In genomic region chr5:16585028-16585667, GRCh38 we compare ENCODE assay signal across 9 cellular contexts. TPM values are rescaled to one million over a fixed set of nuclear protein-coding genes. Genes with fewer than 3 reads are reported as not detected.
DNase-seq lines count a peak whose midpoint lies in the region; FAIRE-seq and TF ChIP-seq lines count a peak whose summit lies in the region.
"Had no signal": no experiment of that assay in that cellular context is flagged by ENCODE, and none has a peak within 500 bp of the region (broad histone marks: within the 10 kb centered on the region; RNA-seq: fewer than 3 reads in every experiment).

No MANE protein-coding gene starts in this region.

- H3K79me2 ChIP-seq in KMS-11 (ENCODE audit: insufficient read depth, low read depth) (no peaks in the 10 kb centered on the region), H1 (ENCODE audit: control insufficient read depth in 1 of 2, insufficient read depth in 2 of 2, low read length in 2 of 2) (no peaks in the 10 kb centered on the region), smooth muscle cell (ENCODE audit: low read depth) (no peaks in the 10 kb centered on the region)

- no peaks in the 10 kb centered on the region for H3K79me1 ChIP-seq in H1 (ENCODE audit: low read depth, low read length)

- no peak for FAIRE-seq in H1 (lab: Jason Lieb, UNC)
- FAIRE-seq: TTC549 had no signal

- no peak overlapping the region for H3K18ac ChIP-seq in H1 (ENCODE audit: extremely low read depth, low read length)

- H2BK20ac ChIP-seq in H1 (ENCODE audit: low read length), result no peak overlapping the region

- no peak overlapping the region for H3K14ac ChIP-seq in H1 (ENCODE audit: insufficient read length)

- 95% methylated on average over 4 of the region's 4 CpGs; no CpG with 5 or more reads in 1 of the 2 experiments for WGBS in H1 (ENCODE audit: extremely low coverage in 1 of 2, insufficient coverage in 1 of 2, insufficient read length in 1 of 2, insufficient replicate concordance in 2 of 2, low coverage in 1 of 2, low lambda C conversion rate in 2 of 2, missing lambda C conversion rate in 1 of 2), 2 experiments
- 85% methylated on average over 4 of the region's 4 CpGs for WGBS in smooth muscle cell (ENCODE audit: low lambda C conversion rate)

- no peak overlapping the region for H3K27ac ChIP-seq in KMS-11
- no peak overlapping the region for H3K27ac ChIP-seq in H1 (ENCODE audit: low read depth, low read length)
- no peak overlapping the region for H3K27ac ChIP-seq in smooth muscle cell (ENCODE audit: low read depth)

- no peak for TF ChIP-seq POLR2A in H1 (IDR thresholded peaks at IDR 0.05; ENCODE audit: control extremely low read depth in 1 of 2, low read depth in 2 of 2, low read length in 2 of 2)

- H3K36me3 ChIP-seq in KMS-11 (ENCODE audit: insufficient read depth) (no peaks in the 10 kb centered on the region), H1 (ENCODE audit: control insufficient read depth in 2 of 4, insufficient read depth in 4 of 4, low read length in 3 of 4) (no peaks in the 10 kb centered on the region), smooth muscle cell (ENCODE audit: low read depth) (no peaks in the 10 kb centered on the region)

- 0 out of 2 replicates have a peak overlapping the region, but pooled peaks have one; percentile 2 for H2AK5ac ChIP-seq in H1 (ENCODE audit: low read depth, low read length)

- H3K56ac ChIP-seq in H1 (replicated peaks; ENCODE audit: insufficient read length, low read depth, low read length), result no peak overlapping the region

- peaks cover 3% of the 10 kb centered on the region in 2 experiments; a peak in 1 of 4 replicates for H3K9me3 ChIP-seq in H1 (ENCODE audit: insufficient read depth in 2 of 2, low read depth in 1 of 2, low read length in 1 of 2)
- H3K9me3 ChIP-seq in smooth muscle cell (replicated peaks; ENCODE audit: low read depth), result no peaks in the 10 kb centered on the region

- no peak for TF ChIP-seq EP300 in H1 (IDR thresholded peaks at IDR 0.05; ENCODE audit: borderline replicate concordance in 1 of 2, low read depth in 2 of 2, low read length in 2 of 2)

- no peak overlapping the region for H2AFZ ChIP-seq in KMS-11 (ENCODE audit: low read depth)
- H2AFZ ChIP-seq in H1 (ENCODE audit: low read length), result no peak overlapping the region
- no peak overlapping the region for H2AFZ ChIP-seq in smooth muscle cell (ENCODE audit: low read depth)

- no peak overlapping the region for H3K4me3 ChIP-seq in KMS-11 (IDR thresholded peaks at IDR 0.05; ENCODE audit: insufficient read depth, low read depth, low read length)
- no peak overlapping the region for H3K4me3 ChIP-seq in H1 (ENCODE audit: extremely low read depth in 1 of 4, insufficient read depth in 2 of 4, low read depth in 3 of 4, low read length in 4 of 4)
- H3K4me3 ChIP-seq in smooth muscle cell, result no peak overlapping the region

- H4K91ac ChIP-seq in H1 (replicated peaks; ENCODE audit: insufficient read length, low read length), result no peak overlapping the region

- POLR2A ChIA-PET in H1 (lab: Charles Lee; ENCODE audit: partially characterized antibody), result interaction anchor here (0.6 to 1.3 kb wide), 2 partner anchors 132 to 155 kb away, joined by 3 read pairs; no protein-coding TSS in a partner anchor

- no peak overlapping the region for H3K23ac ChIP-seq in H1 (ENCODE audit: insufficient read length)

- CTCF ChIA-PET in H1 (lab: Charles Lee; ENCODE audit: partially characterized antibody), result interaction anchor here (0.6 to 3.7 kb wide), 25 partner anchors 10 to 929 kb away, joined by 3 to 22 read pairs (median 5); no protein-coding TSS in a partner anchor

- no peak overlapping the region for H2BK120ac ChIP-seq in H1 (replicated peaks; ENCODE audit: low read depth, low read length)

- H2BK15ac ChIP-seq in H1 (ENCODE audit: low read length), result no peak overlapping the region

- peak; percentile 38 for DNase-seq in activated CD8-positive, alpha-beta memory T cell treated with anti-CD3 and anti-CD28 coated beads, Interleukin-2, amount 50 U/mL, for 48 hours
- DNase-seq in activated CD8-positive, alpha-beta memory T cell treated with anti-CD3 and anti-CD28 coated beads for 24 hours, result no peak
- DNase-seq in H1 (ENCODE audit: low read depth in 1 of 2, low spot score in 2 of 2), result no peak
- no peak for DNase-seq in smooth muscle cell (lab: John Stamatoyannopoulos, UW; ENCODE audit: unreplicated experiment)
- DNase-seq in T1000 (lab: John Stamatoyannopoulos, UW), result no peak
- DNase-seq in ecto neural progenitor cell (ENCODE audit: low spot score), result no peak
- DNase-seq in NCI-H2171 (lab: John Stamatoyannopoulos, UW), result no peak

- TF ChIP-seq RAD21 in H1 (IDR thresholded peaks at IDR 0.05 in 1 of 2, conservative IDR thresholded peaks at IDR 0.05 in 1 of 2; ENCODE audit: low read depth in 2 of 2, low read length in 2 of 2), result peak in 1 of 2 experiments; percentile 27; a peak in 2 of 4 replicates

- no peaks in the 10 kb centered on the region for H3K27me3 ChIP-seq in KMS-11 (ENCODE audit: insufficient read depth, low read depth)
- H3K27me3 ChIP-seq in H1 (replicated peaks in 1 of 4; ENCODE audit: control insufficient read depth in 3 of 4, extremely low read depth in 1 of 4, insufficient read depth in 3 of 4, low read length in 3 of 4), result no peaks in the 10 kb centered on the region
- no peaks in the 10 kb centered on the region for H3K27me3 ChIP-seq in smooth muscle cell (ENCODE audit: low read depth)

- no peak overlapping the region for H2BK12ac ChIP-seq in H1 (ENCODE audit: low read depth, low read length)

- no peak overlapping the region for H4K5ac ChIP-seq in H1 (ENCODE audit: insufficient read length, low read depth, low read length)

- H4K20me1 ChIP-seq in KMS-11 (ENCODE audit: insufficient read depth) (no peaks in the 10 kb centered on the region), H1 (replicated peaks in 1 of 2; ENCODE audit: control insufficient read depth in 1 of 2, insufficient read depth in 2 of 2, low read length in 2 of 2) (no peaks in the 10 kb centered on the region), smooth muscle cell (ENCODE audit: low read depth) (no peaks in the 10 kb centered on the region)

- no peak overlapping the region for H2BK5ac ChIP-seq in H1 (ENCODE audit: low read depth, low read length)

- no peaks in the 10 kb centered on the region for H3F3A ChIP-seq in smooth muscle cell (ENCODE audit: low read depth)

- no peaks in the 10 kb centered on the region for H3K4me1 ChIP-seq in KMS-11 (ENCODE audit: low read depth, poor library complexity, severe bottlenecking)
- H3K4me1 ChIP-seq in H1 (replicated peaks in 1 of 4; ENCODE audit: control insufficient read depth in 3 of 4, insufficient read depth in 4 of 4, low read length in 3 of 4), result no peaks in the 10 kb centered on the region; a peak in 2 of 7 replicates
- H3K4me1 ChIP-seq in smooth muscle cell (ENCODE audit: low read depth), result no peaks in the 10 kb centered on the region

- H4K8ac ChIP-seq in H1 (ENCODE audit: extremely low read depth, insufficient read depth, low read length), result no peak overlapping the region

- H3K4ac ChIP-seq in H1 (replicated peaks; ENCODE audit: insufficient read length, low read depth, low read length), result no peak overlapping the region

- H3K4me2 ChIP-seq in KMS-11 (no peak overlapping the region), H1 (ENCODE audit: insufficient read depth in 1 of 2, low read depth in 2 of 2, low read length in 2 of 2) (no peak overlapping the region), smooth muscle cell (no peak overlapping the region)

- TF ChIP-seq CTCF in KMS-11 (conservative IDR thresholded peaks at IDR 0.05; ENCODE audit: low read depth, low read length), result peak; percentile 65
- peak; percentile 12 to 63 (median 29); a peak in 3 of 4 replicates for TF ChIP-seq CTCF in H1 (IDR thresholded peaks at IDR 0.05; ENCODE audit: control extremely low read depth in 1 of 3, insufficient read depth in 1 of 3, low read depth in 1 of 3, low read length in 3 of 3)
- TF ChIP-seq CTCF in smooth muscle cell (IDR thresholded peaks at IDR 0.05; ENCODE audit: borderline replicate concordance, insufficient read depth, poor library complexity, severe bottlenecking), result peak; percentile 35

- H3K23me2 ChIP-seq in H1 (ENCODE audit: low read depth, low read length), result no peaks in the 10 kb centered on the region

- H3K9ac ChIP-seq in KMS-11 (no peak overlapping the region), H1 (replicated peaks in 1 of 4; ENCODE audit: extremely low read depth in 1 of 4, low read depth in 3 of 4, low read length in 3 of 4) (no peak overlapping the region), smooth muscle cell (ENCODE audit: low read depth) (no peak overlapping the region)

TF ChIP-seq in H1, 55 proteins besides CTCF, POLR2A, EP300 and RAD21 (continues in another document):
- TF ChIP-seq MAFK (IDR thresholded peaks at IDR 0.05; ENCODE audit: low read depth, low read length), result no peak
- TF ChIP-seq RFX5 (IDR thresholded peaks at IDR 0.05; ENCODE audit: borderline replicate concordance, low read depth, low read length), result no peak
- no peak for TF ChIP-seq CEBPB (IDR thresholded peaks at IDR 0.05; ENCODE audit: low read depth, low read length)
- TF ChIP-seq BRCA1 (IDR thresholded peaks at IDR 0.05; ENCODE audit: low read depth, low read length), result no peak
- TF ChIP-seq TAF7 (optimal IDR thresholded peaks at IDR 0.05; ENCODE audit: borderline replicate concordance, low read depth, low read length), result no peak
- no peak for TF ChIP-seq RNF2 (IDR thresholded peaks at IDR 0.05; ENCODE audit: borderline replicate concordance, low read depth, low read length, missing control alignments, poor library complexity, severe bottlenecking)
- no peak for TF ChIP-seq FOSL1 (IDR thresholded peaks at IDR 0.05; ENCODE audit: insufficient read depth, low read depth, low read length)
- TF ChIP-seq RXRA (IDR thresholded peaks at IDR 0.05; ENCODE audit: insufficient read depth, low read depth, low read length), result no peak
- no peak for TF ChIP-seq USF2 (IDR thresholded peaks at IDR 0.05; ENCODE audit: low read length)

RNA-seq across cellular contexts. Expression of gene RETREG1, which starts 31.6 kb away (rescaled TPM):
- 1.9 TPM in 2 replicates for total RNA-seq in H1 (2021; fragmentation: NEBNext Ultra II Directional; extraction: Animal tissue kit (Norgen Biotek cat#: 25700))
- polyA plus RNA-seq in H1 (2011; rRNA removed) (0.62 and 1.2 TPM in 2 replicates), smooth muscle cell (0.19 and 4.0 TPM in 2 replicates)
- 1.4 TPM for polyA plus RNA-seq in H1 (2011; cell fraction: cytosol; rRNA removed)
- 0.98 TPM for polyA plus RNA-seq in H1 (2011; cell fraction: nucleus; rRNA removed)
- polyA plus RNA-seq in H1 (2012, experiment 1 of 2), result 1.0 to 1.7 TPM (median 1.2 TPM) in 4 replicates
- polyA plus RNA-seq in H1 (2012, experiment 2 of 2), result 0.09 TPM
- polyA plus RNA-seq in H1 (2013, experiment 1 of 2), result 5.1 TPM
- polyA plus RNA-seq in H1 (2013, experiment 2 of 2), result 5.5 TPM
- 1.7 and 2.8 TPM in 2 replicates for polyA minus RNA-seq in H1 (2011; rRNA and poly(A)+ RNA removed)
- polyA minus RNA-seq in H1 (2011; cell fraction: cytosol; rRNA and poly(A)+ RNA removed), result 1.5 TPM
- polyA minus RNA-seq in H1 (2011; cell fraction: nucleus; rRNA and poly(A)+ RNA removed), result 6.9 TPM
- 0.90 and 4.4 TPM in 2 replicates for total RNA-seq in smooth muscle cell
